23 cellular contexts compared by ENCODE assay signal in genomic region chr2:31739156-31739555, GRCh38.
"Had no signal": no experiment of that assay in that cellular context is flagged by ENCODE, and none has a peak within 500 bp of the region (broad histone marks: within the 10 kb centered on the region; RNA-seq: fewer than 3 reads in every experiment).

No MANE protein-coding gene starts in this region.

- H3K9me3 Mint-ChIP-seq: IgD-negative memory B cell had no signal

- FAIRE-seq: K562, RCC 7860 had no signal

- H3K27me3 ChIP-seq: SJSA1 had no signal

- H3K36me3 ChIP-seq: SJSA1 had no signal

- H3K9me3 ChIP-seq: SJSA1 had no signal

- H3K27ac ChIP-seq: SJSA1, SK-N-MC had no signal

- H3K4me3 ChIP-seq: K562, SJSA1, SK-N-MC had no signal

- H3K36me3 Mint-ChIP-seq: IgD-negative memory B cell had no signal

- H3K4me1 Mint-ChIP-seq: IgD-negative memory B cell had no signal

- H3K27ac Mint-ChIP-seq: IgD-negative memory B cell had no signal

- H3K4me1 ChIP-seq: SJSA1 had no signal

- ATAC-seq: K562 had no signal

- H3K4me3 Mint-ChIP-seq: IgD-negative memory B cell had no signal

- DNase-seq: MV-4-11, NCI-H1048, NCI-H1105, NCI-H1417, NCI-H1436 treated with DMSO at 0.1 percent for 48 hours, NCI-H1694, NCI-H1930, NCI-H2081, NCI-H2107, NCI-H2227 treated with DMSO at 0.1 percent for 48 hours, NCI-H510A, NCI-H524 treated with DMSO at 0.1 percent for 48 hours, NCI-H69, NCI-H774, Right ventricle myocardium superior, RPMI8226, SIG-M5, SW 1271 had no signal
